Comparison of ENCODE assay signal across 13 cellular contexts in the genomic region with DNA sequence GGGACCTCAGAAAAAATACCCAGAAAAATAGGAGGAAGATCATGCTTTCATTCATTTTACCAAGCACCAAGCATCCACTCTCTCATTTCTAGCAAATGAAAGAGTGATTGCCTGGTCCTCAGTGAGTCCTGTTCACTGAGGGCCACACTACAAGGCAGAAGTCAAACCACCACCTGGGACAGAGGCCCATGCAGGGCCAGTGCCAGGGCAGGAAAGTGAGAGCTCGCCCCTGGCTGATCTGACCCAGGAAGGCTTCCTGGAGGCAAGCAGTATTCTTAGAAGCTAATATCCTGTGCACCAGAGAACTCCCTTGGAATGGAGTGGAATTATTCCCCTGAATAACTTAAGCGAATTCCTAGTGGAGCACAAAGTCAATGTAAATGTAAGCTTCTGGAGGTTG.
"Had no signal": no experiment of that assay in that cellular context is flagged by ENCODE, and none has a peak within 500 bp of the region (broad histone marks: within the 10 kb centered on the region; RNA-seq: fewer than 3 reads in every experiment).

No MANE protein-coding gene starts in this region.

- H3K27me3 Mint-ChIP-seq: effector memory CD8-positive, alpha-beta T cell had no signal

- H3K9me3 Mint-ChIP-seq: activated B cell treated with CpG ODN at 0.5 μM for 24 hours; activated naive CD4-positive, alpha-beta T cell treated with anti-CD3 and anti-CD28 coated beads, Interleukin-2, amount 10 ng/mL, durations not matched to agents 7 days and 5 days; effector memory CD8-positive, alpha-beta T cell; T-helper 1 cell treated with Interleukin-12 subunit alpha and Interleukin-12 subunit beta and Interleukin-4 antibody, amounts not matched to agents 30 μg/mL and 1 μg/mL, for 36 hours had no signal

- H3K4me3 Mint-ChIP-seq: activated B cell treated with CpG ODN at 0.5 μM for 24 hours; activated naive CD4-positive, alpha-beta T cell treated with anti-CD3 and anti-CD28 coated beads, Interleukin-2, amount 10 ng/mL, durations not matched to agents 7 days and 5 days; T-helper 1 cell treated with Interleukin-12 subunit alpha and Interleukin-12 subunit beta and Interleukin-4 antibody, amounts not matched to agents 30 μg/mL and 1 μg/mL, for 36 hours had no signal

- H3K9me3 ChIP-seq: gastroesophageal sphincter, right atrium auricular region, spleen, upper lobe of left lung had no signal

- H3K36me3 Mint-ChIP-seq: activated naive CD4-positive, alpha-beta T cell treated with anti-CD3 and anti-CD28 coated beads, Interleukin-2, amount 10 ng/mL, durations not matched to agents 7 days and 5 days had no signal

- ATAC-seq: effector memory CD8-positive, alpha-beta T cell; gastroesophageal sphincter had no signal

- H3K4me3 ChIP-seq: gastroesophageal sphincter, right atrium auricular region, SK-N-MC, spleen, upper lobe of left lung had no signal

- H3K27ac ChIP-seq: epithelial cell of prostate, right atrium auricular region, SK-N-MC had no signal

- H3K27me3 ChIP-seq: gastroesophageal sphincter, right atrium auricular region, upper lobe of left lung had no signal

- H3K27ac Mint-ChIP-seq: activated B cell treated with CpG ODN at 0.5 μM for 24 hours; activated naive CD4-positive, alpha-beta T cell treated with anti-CD3 and anti-CD28 coated beads, Interleukin-2, amount 10 ng/mL, durations not matched to agents 7 days and 5 days; T-helper 1 cell treated with Interleukin-12 subunit alpha and Interleukin-12 subunit beta and Interleukin-4 antibody, amounts not matched to agents 30 μg/mL and 1 μg/mL, for 36 hours had no signal

- H3K36me3 ChIP-seq: gastroesophageal sphincter, right atrium auricular region, spleen, upper lobe of left lung had no signal

- DNase-seq: activated B cell treated with CpG ODN at 0.5 μM for 24 hours; activated naive CD4-positive, alpha-beta T cell treated with anti-CD3 and anti-CD28 coated beads, Interleukin-2, amount 10 ng/mL, durations not matched to agents 7 days and 5 days; caudate nucleus; effector memory CD8-positive, alpha-beta T cell; spleen; stimulated activated CD4-positive, alpha-beta T cell treated with anti-CD3 and anti-CD28 coated beads, Interleukin-1b, Interleukin-23, amount 100 ng/mL, for 48 hours; stimulated activated naive CD4-positive, alpha-beta T cell; upper lobe of left lung had no signal
